22 cellular contexts compared by ENCODE assay signal in the genomic region with DNA sequence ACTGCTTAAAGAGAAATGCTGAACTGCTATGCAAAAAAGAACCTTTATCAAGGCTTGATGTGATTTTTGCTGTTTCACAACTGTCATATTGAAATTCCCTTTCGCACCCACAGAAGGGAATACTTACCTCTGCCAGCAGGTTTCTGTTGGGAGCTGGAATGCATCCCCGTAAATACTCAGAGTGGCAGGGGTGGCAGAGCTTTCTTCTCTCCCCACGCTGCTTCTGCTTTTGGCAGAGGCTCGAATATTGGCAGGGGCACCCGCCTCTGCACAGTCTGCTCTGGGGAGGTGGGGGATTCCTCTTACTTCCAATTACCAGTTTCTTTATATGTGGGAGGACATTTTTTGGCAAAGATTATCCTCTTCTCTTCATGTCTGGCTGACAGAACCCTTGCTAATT. TPM values are rescaled to one million over a fixed set of nuclear protein-coding genes. Genes with fewer than 3 reads are reported as not detected.
DNase-seq lines count a peak whose midpoint lies in the region; ATAC-seq, FAIRE-seq and TF ChIP-seq lines count a peak whose summit lies in the region.
"Had no signal": no experiment of that assay in that cellular context is flagged by ENCODE, and none has a peak within 500 bp of the region (broad histone marks: within the 10 kb centered on the region; RNA-seq: fewer than 3 reads in every experiment).

No MANE protein-coding gene starts in this region.

- ATAC-seq in left colon, result no peak
- ATAC-seq: A549, PC-3 had no signal

- DNase-seq in GM12892 (ENCODE audit: insufficient read length) (no peak), amygdala (lab: John Stamatoyannopoulos, UW) (peak in 42 of 56 donors; percentile 1 to 80 (median 24)), hippocampal formation (lab: John Stamatoyannopoulos, UW) (peak; percentile 7 to 83), putamen (ENCODE audit: low spot score) (peak; percentile 83), NCI-H2081 (lab: John Stamatoyannopoulos, UW) (no peak), foreskin melanocyte (no peak), NCI-H2029 treated with DMSO at 0.1 percent for 48 hours (lab: John Stamatoyannopoulos, UW) (no peak), left colon (no peak)
- DNase-seq: BE2C, DMS53, GF-D8, GM23248, H9, NCI-H1105, NCI-H2081 treated with DMSO at 0.1 percent for 48 hours, NCI-H2171 treated with DMSO at 0.1 percent for 48 hours, NCI-H446, NCI-H526, PC-3, SHP77 had no signal

- FAIRE-seq in GM12892 (lab: Jason Lieb, UNC), result peak; percentile 53
- FAIRE-seq: A549, D721Med had no signal

- no peak for TF ChIP-seq POLR2A in GM12892 (IDR thresholded peaks at IDR 0.05; ENCODE audit: low read depth, low read length)

- intact Hi-C loops in left colon (cut with DNase I, micrococcal nuclease), result no loop called here

RNA-seq across cellular contexts. Expression of gene TMEM200A, which starts 28.4 kb away (rescaled TPM):
- 14.3 TPM for polyA plus RNA-seq in GM12892 (2012; ENCODE audit: missing spikeins)
- total RNA-seq in left colon, result 10 to 100 TPM; 24.6 to 26.9 TPM

Comparison
In these comparisons a context has a peak if more than half of its experiments do, and no peak if none do; other contexts are left out.
1. DNase-seq: peak in amygdala (42 of 56), hippocampal formation (2 of 2) and putamen (single experiment); none in GM12892 (single experiment), NCI-H2081 (0 of 2), foreskin melanocyte (single experiment), NCI-H2029 treated with DMSO at 0.1 percent for 48 hours (single experiment) and left colon (0 of 2).